14 cellular contexts compared by ENCODE assay signal in the genomic region with DNA sequence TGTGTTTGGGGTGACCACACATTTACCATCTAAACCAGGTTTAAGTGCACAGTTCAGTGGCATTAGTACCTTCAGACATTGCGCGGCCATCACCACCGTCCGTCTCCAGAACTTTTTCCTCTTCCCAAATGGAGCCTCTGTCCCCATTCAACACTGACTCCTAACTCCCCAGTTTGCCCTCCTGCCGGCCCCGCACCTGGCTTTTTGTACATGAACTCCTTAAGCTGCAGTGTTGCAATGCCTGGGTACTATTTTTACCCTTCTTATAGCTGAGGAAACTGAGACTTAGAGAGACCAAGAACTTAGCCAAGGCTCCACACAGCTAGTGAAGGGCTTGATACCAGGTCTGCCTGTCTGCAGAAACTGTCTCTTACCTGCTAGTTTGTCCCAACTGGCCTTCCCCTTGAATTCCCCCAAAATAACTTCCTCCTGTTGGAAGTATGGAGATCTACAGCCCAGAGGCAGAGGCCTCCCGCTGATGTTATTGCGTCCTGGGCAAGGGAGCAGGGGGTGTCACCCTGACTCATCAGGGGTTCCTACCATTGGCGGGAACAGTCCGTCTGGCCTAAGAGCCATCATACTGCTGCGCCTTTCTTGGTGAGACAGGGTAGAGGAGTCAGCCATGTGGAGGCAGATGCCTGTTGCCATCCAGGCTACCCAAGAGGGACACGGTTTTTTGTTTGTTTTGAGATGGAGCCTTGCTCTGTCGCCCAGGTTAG.
"Had no signal": no experiment of that assay in that cellular context is flagged by ENCODE, and none has a peak within 500 bp of the region (broad histone marks: within the 10 kb centered on the region; RNA-seq: fewer than 3 reads in every experiment).

No MANE protein-coding gene starts in this region.

- ATAC-seq: foreskin keratinocyte; stimulated activated memory B cell treated with anti-CD40 and anti-IgM and Interleukin-4, amounts not matched to agents 10 μg/mL and 1 μg/mL and 100 μg/mL, for 72 hours had no signal

- H3K9me3 ChIP-seq: esophagus squamous epithelium, lower lobe of right lung, pancreas, SJSA1, thyroid gland had no signal

- H3K9me3 Mint-ChIP-seq: immature natural killer cell; stimulated activated memory B cell treated with anti-CD40 and anti-IgM and Interleukin-4, amounts not matched to agents 10 μg/mL and 1 μg/mL and 100 μg/mL, for 72 hours; T-helper 2 cell treated with Interferon-gamma antibody and Interleukin-4, amounts not matched to agents 5 μg/mL and 100 μg/mL, for 36 hours had no signal

- H3K36me3 ChIP-seq: pancreas had no signal

- H3K4me3 ChIP-seq: coronary artery, esophagus squamous epithelium, lower lobe of right lung, pancreas, SJSA1, thyroid gland had no signal

- H3K27ac ChIP-seq: coronary artery, foreskin keratinocyte, lower lobe of right lung, pancreas had no signal

- DNase-seq: activated effector memory CD4-positive, alpha-beta T cell treated with Interleukin-2 at 50 U/mL for 16 hours; activated naive CD4-positive, alpha-beta T cell treated with anti-CD3 and anti-CD28 coated beads, Interleukin-2, amount 50 U/mL, for 16 hours; central memory CD4-positive, alpha-beta T cell; esophagus squamous epithelium; foreskin keratinocyte; immature natural killer cell; lower lobe of right lung; pancreas; thyroid gland had no signal

- H3K4me1 Mint-ChIP-seq: immature natural killer cell had no signal

- H3K27me3 ChIP-seq: esophagus squamous epithelium, foreskin keratinocyte, pancreas, SJSA1, thyroid gland had no signal

- H3K4me3 Mint-ChIP-seq: immature natural killer cell; mesothelial cell of epicardium; stimulated activated memory B cell treated with anti-CD40 and anti-IgM and Interleukin-4, amounts not matched to agents 10 μg/mL and 1 μg/mL and 100 μg/mL, for 72 hours; T-helper 2 cell treated with Interferon-gamma antibody and Interleukin-4, amounts not matched to agents 5 μg/mL and 100 μg/mL, for 36 hours had no signal

- H3K4me1 ChIP-seq: foreskin keratinocyte, pancreas had no signal

- H3K27ac Mint-ChIP-seq: immature natural killer cell; mesothelial cell of epicardium; stimulated activated memory B cell treated with anti-CD40 and anti-IgM and Interleukin-4, amounts not matched to agents 10 μg/mL and 1 μg/mL and 100 μg/mL, for 72 hours; T-helper 2 cell treated with Interferon-gamma antibody and Interleukin-4, amounts not matched to agents 5 μg/mL and 100 μg/mL, for 36 hours had no signal

- H3K27me3 Mint-ChIP-seq: stimulated activated memory B cell treated with anti-CD40 and anti-IgM and Interleukin-4, amounts not matched to agents 10 μg/mL and 1 μg/mL and 100 μg/mL, for 72 hours had no signal
